ENCODE assay signal across 16 cellular contexts in genomic region chr1:199308349-199308846, GRCh38.
DNase-seq lines count a peak whose midpoint lies in the region; ATAC-seq and TF ChIP-seq lines count a peak whose summit lies in the region.
"Had no signal": no experiment of that assay in that cellular context is flagged by ENCODE, and none has a peak within 500 bp of the region (broad histone marks: within the 10 kb centered on the region; RNA-seq: fewer than 3 reads in every experiment).

No MANE protein-coding gene starts in this region.

- TF ChIP-seq CTCF in Calu3 (IDR thresholded peaks at IDR 0.05; ENCODE audit: unreplicated experiment) = no peak

- BruUV-seq in Calu3 (replicated peaks; lab: Mats Ljungman, UMichigan) = no TSS peak

- no peaks in the 10 kb centered on the region for H3K9me3 Mint-ChIP-seq in Calu3 (ENCODE audit: low read depth, unreplicated experiment)
- H3K9me3 Mint-ChIP-seq: activated T-helper 1 cell treated with anti-CD3 and anti-CD28 coated beads, Interleukin-12 subunit alpha, Interleukin-12 subunit beta, Interleukin-2, Interleukin-4 antibody, amounts not matched to agents 30 ng/mL and 10 ng/mL and 1 ng/mL, durations not matched to agents 14 hours and 24 hours and 36 hours; endodermal cell; GM23338 had no signal

- no peak for DNase-seq in activated CD4-positive, CD25-positive, alpha-beta regulatory T cell (lab: John Stamatoyannopoulos, UW)
- DNase-seq in HEK293T (ENCODE audit: extremely low spot score) = no peak
- no peak for DNase-seq in Calu3
- DNase-seq: cerebellar nuclear complex; endodermal cell; midbrain; NCI-H226; stimulated activated CD4-positive, alpha-beta T cell treated with anti-CD3 and anti-CD28 coated beads, Interleukin-4, amount 100 ng/mL, for 24 hours; transverse colon had no signal

- POLR2A ChIA-PET in HEK293T (lab: Yijun Ruan, JAX) = no interaction called here

- CTCF ChIA-PET in HEK293T (lab: Yijun Ruan, JAX) (no interaction called here), Calu3 (lab: Charles Lee) (no interaction called here)

- H3K27me3 Mint-ChIP-seq in Calu3 (ENCODE audit: unreplicated experiment) = no peaks in the 10 kb centered on the region

- H3K4me3 Mint-ChIP-seq in Calu3 (ENCODE audit: low read depth, unreplicated experiment) = no peak overlapping the region
- H3K4me3 Mint-ChIP-seq: activated T-helper 1 cell treated with anti-CD3 and anti-CD28 coated beads, Interleukin-12 subunit alpha, Interleukin-12 subunit beta, Interleukin-2, Interleukin-4 antibody, amounts not matched to agents 30 ng/mL and 10 ng/mL and 1 ng/mL, durations not matched to agents 14 hours and 24 hours and 36 hours; endodermal cell; GM23338 had no signal

- intact Hi-C loops in Calu3 (cut with micrococcal nuclease; ENCODE audit: unreplicated experiment) = no loop called here

- ATAC-seq in activated CD4-positive, CD25-positive, alpha-beta regulatory T cell treated with anti-CD3 and anti-CD28 coated beads, Interleukin-2, amount 50 U/mL, for 24 hours = peak; percentile 53 to 73
- peak; percentile 57 for ATAC-seq in GM18907 (IDR thresholded peaks at IDR 0.05; ENCODE audit: unreplicated experiment)
- peak; percentile 65 for ATAC-seq in HG02759 (IDR thresholded peaks at IDR 0.05; ENCODE audit: unreplicated experiment)
- peak; percentile 38 for ATAC-seq in HG03558 (IDR thresholded peaks at IDR 0.05; ENCODE audit: extremely low read depth, unreplicated experiment)
- no peak for ATAC-seq in HG03196 (IDR thresholded peaks at IDR 0.05; ENCODE audit: unreplicated experiment)
- ATAC-seq: GM23338 had no signal

- H3K4me1 Mint-ChIP-seq in Calu3 (ENCODE audit: low read depth, unreplicated experiment) = no peaks in the 10 kb centered on the region

- H3K36me3 Mint-ChIP-seq in Calu3 (ENCODE audit: insufficient read depth, unreplicated experiment) = no peaks in the 10 kb centered on the region

- H3K27ac Mint-ChIP-seq in Calu3 (ENCODE audit: unreplicated experiment) = no peak overlapping the region
- H3K27ac Mint-ChIP-seq: activated T-helper 1 cell treated with anti-CD3 and anti-CD28 coated beads, Interleukin-12 subunit alpha, Interleukin-12 subunit beta, Interleukin-2, Interleukin-4 antibody, amounts not matched to agents 30 ng/mL and 10 ng/mL and 1 ng/mL, durations not matched to agents 14 hours and 24 hours and 36 hours; endodermal cell; GM23338 had no signal

TF ChIP-seq in HEK293T, 16 proteins besides CTCF, POLR2A, EP300 and RAD21:
- TF ChIP-seq HDGF (IDR thresholded peaks at IDR 0.05; ENCODE audit: borderline replicate concordance) (no peak), FOXK2 (IDR thresholded peaks at IDR 0.05) (no peak), BHLHE40 (IDR thresholded peaks at IDR 0.05; ENCODE audit: borderline replicate concordance) (no peak), PKNOX1 (IDR thresholded peaks at IDR 0.05) (no peak), SP1 (IDR thresholded peaks at IDR 0.05) (no peak), ARNT (IDR thresholded peaks at IDR 0.05) (no peak), ZNF384 (IDR thresholded peaks at IDR 0.05) (no peak), NFRKB (IDR thresholded peaks at IDR 0.05) (no peak), FOXM1 (IDR thresholded peaks at IDR 0.05; ENCODE audit: borderline replicate concordance) (no peak), CTBP1 (IDR thresholded peaks at IDR 0.05; ENCODE audit: borderline replicate concordance) (no peak), ELF4 (IDR thresholded peaks at IDR 0.05) (no peak), FOXA1 (IDR thresholded peaks at IDR 0.05) (no peak), LEF1 (IDR thresholded peaks at IDR 0.05; ENCODE audit: borderline replicate concordance) (no peak), L3MBTL2 (conservative IDR thresholded peaks at IDR 0.05) (no peak), SUZ12 (IDR thresholded peaks at IDR 0.05) (no peak), TARDBP (IDR thresholded peaks at IDR 0.05) (no peak)
